ENCODE assay signal across 9 cellular contexts in the genomic region with DNA sequence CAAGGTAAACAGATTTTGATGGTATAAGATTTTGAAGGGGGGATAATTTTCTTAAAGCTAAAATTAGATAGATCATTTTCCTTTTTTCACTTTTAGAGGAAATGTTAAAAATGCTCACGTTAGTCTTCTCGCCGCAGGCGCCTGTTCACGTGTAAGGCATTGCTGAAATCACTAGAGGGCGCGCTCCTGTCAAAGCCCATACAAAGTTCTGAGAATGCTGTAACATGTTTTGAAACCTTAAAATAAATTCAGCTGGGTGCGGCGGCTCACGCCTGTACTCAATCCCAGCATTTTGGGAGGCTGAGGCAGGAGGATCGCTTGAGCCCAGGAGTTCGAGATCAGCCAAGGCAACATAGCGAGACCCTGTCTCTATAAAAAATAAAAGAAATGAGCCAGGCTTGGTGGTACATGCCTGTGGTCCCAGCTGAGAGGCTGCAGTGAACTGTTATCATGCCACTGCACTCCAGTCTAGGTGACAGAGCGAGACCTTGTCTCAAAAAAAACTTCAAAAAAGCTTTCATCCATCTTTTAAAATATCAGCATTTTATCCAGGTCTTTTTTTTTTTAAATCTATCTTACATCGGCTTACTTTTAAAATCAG.
DNase-seq lines count a peak whose midpoint lies in the region; ATAC-seq and TF ChIP-seq lines count a peak whose summit lies in the region.
"Had no signal": no experiment of that assay in that cellular context is flagged by ENCODE, and none has a peak within 500 bp of the region (broad histone marks: within the 10 kb centered on the region; RNA-seq: fewer than 3 reads in every experiment).

No MANE protein-coding gene starts in this region.

- no peak overlapping the region for H3K27ac ChIP-seq in SK-N-SH (ENCODE audit: low read depth in 2 of 2, low read length in 1 of 2)
- H3K27ac ChIP-seq in breast epithelium, result no peak overlapping the region
- H3K27ac ChIP-seq in left lung, result no peak overlapping the region
- H3K27ac ChIP-seq: neutrophil had no signal

- no peaks in the 10 kb centered on the region for H4K20me1 ChIP-seq in SK-N-SH (ENCODE audit: insufficient read depth)

- no peaks in the 10 kb centered on the region for H3K79me2 ChIP-seq in SK-N-SH (ENCODE audit: insufficient read depth)

- H3K27me3 ChIP-seq in BJ (ENCODE audit: control insufficient read depth, insufficient read depth, low read length), result no peaks in the 10 kb centered on the region
- H3K27me3 ChIP-seq in SK-N-SH (ENCODE audit: insufficient read depth), result peaks cover 20% of the 10 kb centered on the region; the same call in 1 of the 2 replicates
- H3K27me3 ChIP-seq in breast epithelium, result peaks cover 0 to 20% of the 10 kb centered on the region in 2 donors
- no peaks in the 10 kb centered on the region for H3K27me3 ChIP-seq in left lung
- H3K27me3 ChIP-seq: neutrophil had no signal

- H3K9me3 ChIP-seq in SK-N-SH, result no peaks in the 10 kb centered on the region
- H3K9me3 ChIP-seq in breast epithelium, result no peaks in the 10 kb centered on the region
- H3K9me3 ChIP-seq in left lung, result no peaks in the 10 kb centered on the region
- H3K9me3 ChIP-seq: neutrophil had no signal

- intact Hi-C loops in breast epithelium (cut with DNase I; ENCODE audit: low total_unique reads) (no loop called here), left lung (cut with DNase I) (loop anchor here in 1 of 2 donors (10.0 kb wide), 1 partner anchor 375 kb away; no protein-coding TSS in a partner anchor)

- TF ChIP-seq POLR2A in breast epithelium (IDR thresholded peaks at IDR 0.05), result no peak

- TF ChIP-seq RAD21 in SK-N-SH (IDR thresholded peaks at IDR 0.05; ENCODE audit: low read length), result peak; percentile 74

- TF ChIP-seq CTCF in BJ (IDR thresholded peaks at IDR 0.05; ENCODE audit: insufficient read depth, low read depth, low read length) (peak; percentile 69), SK-N-SH (IDR thresholded peaks at IDR 0.05) (peak; percentile 94), breast epithelium (IDR thresholded peaks at IDR 0.05) (peak; percentile 23 to 37 (median 33)), left lung (IDR thresholded peaks at IDR 0.05) (peak; percentile 49 to 55)

- no peak overlapping the region for H3K9ac ChIP-seq in SK-N-SH

- H3K4me2 ChIP-seq in SK-N-SH, result no peak overlapping the region

- no peak overlapping the region for H3K4me3 ChIP-seq in BJ (ENCODE audit: low read depth, low read length)
- H3K4me3 ChIP-seq in SK-N-SH (ENCODE audit: low read depth in 2 of 2, low read length in 1 of 2), result peak overlapping the region in 1 of 2 experiments; percentile 19; a peak in 1 of 4 replicates
- H3K4me3 ChIP-seq in breast epithelium, result no peak overlapping the region
- H3K4me3 ChIP-seq in left lung, result no peak overlapping the region

- no peak for DNase-seq in BJ (ENCODE audit: low read depth)
- peak; percentile 69 for DNase-seq in KBM-7
- peak; percentile 47 for DNase-seq in SK-N-SH
- DNase-seq in breast epithelium (ENCODE audit: low spot score in 2 of 2), result no peak
- DNase-seq in left lung, result no peak
- peak in 4 of 6 experiments; percentile 1 to 15 (median 8) for DNase-seq in stimulated activated naive CD4-positive, alpha-beta T cell (lab: John Stamatoyannopoulos, UW)
- no peak for DNase-seq in NCI-H2029 treated with DMSO at 0.1 percent for 48 hours (lab: John Stamatoyannopoulos, UW)

- no peaks in the 10 kb centered on the region for H3F3A ChIP-seq in SK-N-SH (replicated peaks; ENCODE audit: insufficient read depth)

- POLR2A ChIA-PET in BJ (lab: Charles Lee), result interaction anchor here (0.6 kb wide), 1 partner anchor 207 kb away, joined by 5 read pairs; no protein-coding TSS in a partner anchor
- POLR2A ChIA-PET in SK-N-SH (lab: Yijun Ruan, JAX), result no interaction called here

- WGBS in SK-N-SH (ENCODE audit: low lambda C conversion rate), result 16% methylated on average over 15 of the region's 15 CpGs

- CTCF ChIA-PET in BJ (lab: Yijun Ruan, JAX) (interaction anchor here (0.7 to 5.5 kb wide), 14 partner anchors 9 to 375 kb away, joined by 3 to 42 read pairs (median 4); no protein-coding TSS in a partner anchor), SK-N-SH (lab: Yijun Ruan, JAX) (interaction anchor here (0.6 to 6.7 kb wide), 31 partner anchors 10 to 451 kb away, joined by 3 to 60 read pairs (median 4); partner anchors contain the start of gene GPR119)

- in situ Hi-C loops in KBM-7 (cut with MboI; ENCODE audit: low pct_unique_long_range_greater_than_20kb, low sequenced_read_pairs), result loop anchor here (25.0 kb wide), 1 partner anchor 372 kb away; the partner anchor contains the start of gene ENOX2

- no peaks in the 10 kb centered on the region for H3K4me1 ChIP-seq in SK-N-SH (ENCODE audit: control insufficient read depth in 1 of 2, insufficient read depth in 2 of 2, low read depth in 1 of 2, low read length in 1 of 2)
- H3K4me1 ChIP-seq in breast epithelium, result no peaks in the 10 kb centered on the region
- H3K4me1 ChIP-seq in left lung, result no peaks in the 10 kb centered on the region

- no peaks in the 10 kb centered on the region for H3K9me2 ChIP-seq in SK-N-SH

- ATAC-seq in GM18868 (IDR thresholded peaks at IDR 0.05; ENCODE audit: unreplicated experiment) (peak; percentile 67), left lung (peak; percentile 73)

- TF ChIP-seq EP300 in SK-N-SH (IDR thresholded peaks at IDR 0.05; ENCODE audit: borderline replicate concordance in 1 of 2, low read depth in 1 of 2, low read length in 1 of 2), result no peak

- peak overlapping the region; percentile 66; the same call in 1 of the 2 replicates for H2AFZ ChIP-seq in SK-N-SH (ENCODE audit: low read depth)

- H3K36me3 ChIP-seq in BJ (ENCODE audit: control insufficient read depth, insufficient read depth, low read length) (no peaks in the 10 kb centered on the region), SK-N-SH (replicated peaks in 1 of 2; ENCODE audit: control insufficient read depth in 1 of 2, insufficient read depth in 2 of 2, low read length in 1 of 2) (no peaks in the 10 kb centered on the region), breast epithelium (no peaks in the 10 kb centered on the region), left lung (no peaks in the 10 kb centered on the region)
- H3K36me3 ChIP-seq: neutrophil had no signal

TF ChIP-seq in SK-N-SH, 30 proteins besides CTCF, POLR2A, EP300 and RAD21:
- no peak for TF ChIP-seq RCOR1 (IDR thresholded peaks at IDR 0.05; ENCODE audit: low read length)
- peak; percentile 75 for TF ChIP-seq SMC3 (IDR thresholded peaks at IDR 0.05; ENCODE audit: low read depth, low read length)
- no peak for TF ChIP-seq PBX3 (IDR thresholded peaks at IDR 0.05)
- TF ChIP-seq GATA2 (CRISPR knock-in tag; IDR thresholded peaks at IDR 0.05), result no peak
- no peak for TF ChIP-seq USF1 (IDR thresholded peaks at IDR 0.05; ENCODE audit: borderline replicate concordance, low read depth)
- no peak for TF ChIP-seq JUND (IDR thresholded peaks at IDR 0.05)
- no peak for TF ChIP-seq EZH2phosphoT487 (IDR thresholded peaks at IDR 0.05; ENCODE audit: borderline replicate concordance, low read depth)
- TF ChIP-seq USF2 (IDR thresholded peaks at IDR 0.05; ENCODE audit: borderline replicate concordance, low read depth, low read length), result no peak
- TF ChIP-seq MAX (IDR thresholded peaks at IDR 0.05; ENCODE audit: low read depth), result 0 out of 2 replicates have a peak, but pooled peaks have one; percentile 22
- no peak for TF ChIP-seq NRF1 (IDR thresholded peaks at IDR 0.05; ENCODE audit: low read depth, low read length)

Comparison
In these comparisons a context has a peak if more than half of its experiments do, and no peak if none do; other contexts are left out.
1. DNase-seq: peak in KBM-7 (single experiment), SK-N-SH (single experiment) and stimulated activated naive CD4-positive, alpha-beta T cell (4 of 6); none in BJ (single experiment), breast epithelium (0 of 2), left lung (0 of 2) and NCI-H2029 treated with DMSO at 0.1 percent for 48 hours (single experiment).
2. CTCF ChIP-seq: peak in every context shown above with its lines; median percentile 94 in SK-N-SH; 69 in BJ; 52 in left lung; 33 in breast epithelium.